ENCODE assay signal across 1 cellular context in genomic region chr1:150162862-150163706, GRCh38.
TF ChIP-seq lines count a peak whose summit lies in the region.

No MANE protein-coding gene starts in this region.

TF ChIP-seq in GM12878, 131 proteins besides CTCF, POLR2A, EP300 and RAD21 (continued from another document):
- TF ChIP-seq TCF3 (IDR thresholded peaks at IDR 0.05; ENCODE audit: borderline replicate concordance, insufficient read depth, low read depth, low read length) (peak; percentile 27; the same call in 1 of the 2 replicates), MLLT1 (IDR thresholded peaks at IDR 0.05) (no peak; the same call in 1 of the 2 replicates), HSF1 (IDR thresholded peaks at IDR 0.05; ENCODE audit: low read depth, low read length) (no peak), ASH2L (IDR thresholded peaks at IDR 0.05; ENCODE audit: borderline replicate concordance, low read depth) (no peak), JUNB (IDR thresholded peaks at IDR 0.05) (no peak), TARDBP (IDR thresholded peaks at IDR 0.05; ENCODE audit: borderline replicate concordance) (no peak), IRF4 (IDR thresholded peaks at IDR 0.05; ENCODE audit: low read depth, low read length) (0 out of 2 replicates have a peak, but pooled peaks have one; percentile 20)
- TF ChIP-seq, protein P1, sequence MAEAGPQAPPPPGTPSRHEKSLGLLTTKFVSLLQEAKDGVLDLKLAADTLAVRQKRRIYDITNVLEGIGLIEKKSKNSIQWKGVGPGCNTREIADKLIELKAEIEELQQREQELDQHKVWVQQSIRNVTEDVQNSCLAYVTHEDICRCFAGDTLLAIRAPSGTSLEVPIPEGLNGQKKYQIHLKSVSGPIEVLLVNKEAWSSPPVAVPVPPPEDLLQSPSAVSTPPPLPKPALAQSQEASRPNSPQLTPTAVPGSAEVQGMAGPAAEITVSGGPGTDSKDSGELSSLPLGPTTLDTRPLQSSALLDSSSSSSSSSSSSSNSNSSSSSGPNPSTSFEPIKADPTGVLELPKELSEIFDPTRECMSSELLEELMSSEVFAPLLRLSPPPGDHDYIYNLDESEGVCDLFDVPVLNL (IDR thresholded peaks at IDR 0.05; ENCODE audit: low read depth, low read length), result no peak
